Comparison of ENCODE assay signal across 16 cellular contexts in genomic region chr16:10876305-10876704, GRCh38. TPM values are rescaled to one million over a fixed set of nuclear protein-coding genes. Genes with fewer than 3 reads are reported as not detected.
DNase-seq lines count a peak whose midpoint lies in the region; ATAC-seq and TF ChIP-seq lines count a peak whose summit lies in the region.
"Had no signal": no experiment of that assay in that cellular context is flagged by ENCODE, and none has a peak within 500 bp of the region (broad histone marks: within the 10 kb centered on the region; RNA-seq: fewer than 3 reads in every experiment).

No MANE protein-coding gene starts in this region.

- H3K36me3 Mint-ChIP-seq in Calu3 (ENCODE audit: insufficient read depth, unreplicated experiment) (peaks cover 31% of the 10 kb centered on the region), IgD-negative memory B cell (peaks cover 14% of the 10 kb centered on the region)
- no peaks in the 10 kb centered on the region for H3K36me3 Mint-ChIP-seq in activated T-helper 1 cell treated with anti-CD3 and anti-CD28 coated beads, Interleukin-12 subunit alpha, Interleukin-12 subunit beta, Interleukin-2, Interleukin-4 antibody, amounts not matched to agents 30 ng/mL and 10 ng/mL and 1 ng/mL, durations not matched to agents 14 hours and 24 hours and 36 hours (ENCODE audit: low read depth)
- no peaks in the 10 kb centered on the region for H3K36me3 Mint-ChIP-seq in natural killer cell treated with Interleukin-12 subunit alpha and Interleukin-12 subunit beta and Interleukin-15 and Interleukin-18, amount 100 ng/mL, for 72 hours

- CTCF ChIA-PET in Calu3 (lab: Charles Lee): no interaction called here

- peak overlapping the region; percentile 25 for H3K27ac Mint-ChIP-seq in Calu3 (ENCODE audit: unreplicated experiment)
- peak overlapping the region; percentile 45 to 94 (median 91) for H3K27ac Mint-ChIP-seq in IgD-negative memory B cell
- H3K27ac Mint-ChIP-seq in activated T-helper 1 cell treated with anti-CD3 and anti-CD28 coated beads, Interleukin-12 subunit alpha, Interleukin-12 subunit beta, Interleukin-2, Interleukin-4 antibody, amounts not matched to agents 30 ng/mL and 10 ng/mL and 1 ng/mL, durations not matched to agents 14 hours and 24 hours and 36 hours: peak overlapping the region; percentile 9
- H3K27ac Mint-ChIP-seq in natural killer cell treated with Interleukin-12 subunit alpha and Interleukin-12 subunit beta and Interleukin-15 and Interleukin-18, amount 100 ng/mL, for 72 hours: peak overlapping the region; percentile 26 to 81

- no peak overlapping the region for H3K27ac ChIP-seq in coronary artery
- H3K27ac ChIP-seq: suprapubic skin had no signal

- ATAC-seq in natural killer cell treated with Interleukin-12 subunit alpha and Interleukin-12 subunit beta and Interleukin-15 and Interleukin-18, amount 100 ng/mL, for 72 hours: peak in 1 of 2 donors; percentile 8
- ATAC-seq in HG02623 (IDR thresholded peaks at IDR 0.05; ENCODE audit: unreplicated experiment): no peak

- H3K4me3 ChIP-seq in coronary artery: no peak overlapping the region
- H3K4me3 ChIP-seq: HAP-1, suprapubic skin had no signal

- peaks cover 62% of the 10 kb centered on the region for H3K4me1 Mint-ChIP-seq in Calu3 (ENCODE audit: low read depth, unreplicated experiment)
- H3K4me1 Mint-ChIP-seq in IgD-negative memory B cell: peaks cover 37 to 48% (median 42%) of the 10 kb centered on the region in 3 donors
- H3K4me1 Mint-ChIP-seq in activated T-helper 1 cell treated with anti-CD3 and anti-CD28 coated beads, Interleukin-12 subunit alpha, Interleukin-12 subunit beta, Interleukin-2, Interleukin-4 antibody, amounts not matched to agents 30 ng/mL and 10 ng/mL and 1 ng/mL, durations not matched to agents 14 hours and 24 hours and 36 hours (ENCODE audit: low read depth): peaks cover 88% of the 10 kb centered on the region
- H3K4me1 Mint-ChIP-seq in natural killer cell treated with Interleukin-12 subunit alpha and Interleukin-12 subunit beta and Interleukin-15 and Interleukin-18, amount 100 ng/mL, for 72 hours (ENCODE audit: low read depth in 2 of 2): peaks cover 64 to 76% of the 10 kb centered on the region in 2 donors

- peak overlapping the region; percentile 96 for H3K4me3 Mint-ChIP-seq in Calu3 (ENCODE audit: low read depth, unreplicated experiment)
- H3K4me3 Mint-ChIP-seq in IgD-negative memory B cell: peak overlapping the region; percentile 90 to 100 (median 99)
- peak overlapping the region; percentile 86 for H3K4me3 Mint-ChIP-seq in activated T-helper 1 cell treated with anti-CD3 and anti-CD28 coated beads, Interleukin-12 subunit alpha, Interleukin-12 subunit beta, Interleukin-2, Interleukin-4 antibody, amounts not matched to agents 30 ng/mL and 10 ng/mL and 1 ng/mL, durations not matched to agents 14 hours and 24 hours and 36 hours
- peak overlapping the region; percentile 83 for H3K4me3 Mint-ChIP-seq in natural killer cell treated with Interleukin-12 subunit alpha and Interleukin-12 subunit beta and Interleukin-15 and Interleukin-18, amount 100 ng/mL, for 72 hours
- H3K4me3 Mint-ChIP-seq: neural crest cell had no signal

- H3K27me3 Mint-ChIP-seq in Calu3 (ENCODE audit: unreplicated experiment): no peaks in the 10 kb centered on the region
- H3K27me3 Mint-ChIP-seq in IgD-negative memory B cell: peaks cover 2% of the 10 kb centered on the region
- peaks cover 14% of the 10 kb centered on the region for H3K27me3 Mint-ChIP-seq in activated T-helper 1 cell treated with anti-CD3 and anti-CD28 coated beads, Interleukin-12 subunit alpha, Interleukin-12 subunit beta, Interleukin-2, Interleukin-4 antibody, amounts not matched to agents 30 ng/mL and 10 ng/mL and 1 ng/mL, durations not matched to agents 14 hours and 24 hours and 36 hours (ENCODE audit: insufficient read depth)
- H3K27me3 Mint-ChIP-seq in natural killer cell treated with Interleukin-12 subunit alpha and Interleukin-12 subunit beta and Interleukin-15 and Interleukin-18, amount 100 ng/mL, for 72 hours: peaks cover 0 to 8% of the 10 kb centered on the region in 2 donors

- no peaks in the 10 kb centered on the region for H3K9me3 Mint-ChIP-seq in Calu3 (ENCODE audit: low read depth, unreplicated experiment)
- no peaks in the 10 kb centered on the region for H3K9me3 Mint-ChIP-seq in IgD-negative memory B cell
- H3K9me3 Mint-ChIP-seq in activated T-helper 1 cell treated with anti-CD3 and anti-CD28 coated beads, Interleukin-12 subunit alpha, Interleukin-12 subunit beta, Interleukin-2, Interleukin-4 antibody, amounts not matched to agents 30 ng/mL and 10 ng/mL and 1 ng/mL, durations not matched to agents 14 hours and 24 hours and 36 hours: no peaks in the 10 kb centered on the region
- H3K9me3 Mint-ChIP-seq in natural killer cell treated with Interleukin-12 subunit alpha and Interleukin-12 subunit beta and Interleukin-15 and Interleukin-18, amount 100 ng/mL, for 72 hours: no peaks in the 10 kb centered on the region
- H3K9me3 Mint-ChIP-seq: neural crest cell had no signal

- TF ChIP-seq POLR2A in erythroblast (IDR thresholded peaks at IDR 0.05; ENCODE audit: low read length): no peak

- BruUV-seq in Calu3 (replicated peaks; lab: Mats Ljungman, UMichigan): no TSS peak

- intact Hi-C loops in Calu3 (cut with micrococcal nuclease; ENCODE audit: unreplicated experiment): loop anchor here (2.0 kb wide), 1 partner anchor 42 kb away; no protein-coding TSS in a partner anchor
- intact Hi-C loops in activated T-helper 1 cell treated with anti-CD3 and anti-CD28 coated beads, Interleukin-12 subunit alpha, Interleukin-12 subunit beta, Interleukin-2, Interleukin-4 antibody, amounts not matched to agents 30 ng/mL and 10 ng/mL and 1 ng/mL, durations not matched to agents 14 hours and 24 hours and 36 hours (cut with micrococcal nuclease): loop anchor here (1.0 to 10.0 kb wide), 6 partner anchors 39 to 908 kb away; partner anchors contain the start of gene SOCS1

- no peak for TF ChIP-seq CTCF in Calu3 (IDR thresholded peaks at IDR 0.05; ENCODE audit: unreplicated experiment)
- TF ChIP-seq CTCF in coronary artery (IDR thresholded peaks at IDR 0.05): no peak

- no peak for DNase-seq in Calu3
- no peak for DNase-seq in activated T-helper 1 cell treated with anti-CD3 and anti-CD28 coated beads, Interleukin-12 subunit alpha, Interleukin-12 subunit beta, Interleukin-2, Interleukin-4 antibody, amounts not matched to agents 30 ng/mL and 10 ng/mL and 1 ng/mL, durations not matched to agents 14 hours and 24 hours and 36 hours (ENCODE audit: low spot score)
- no peak for DNase-seq in natural killer cell treated with Interleukin-12 subunit alpha and Interleukin-12 subunit beta and Interleukin-15 and Interleukin-18, amount 100 ng/mL, for 72 hours (ENCODE audit: low spot score)
- no peak for DNase-seq in coronary artery (ENCODE audit: low spot score)
- DNase-seq in erythroblast (lab: John Stamatoyannopoulos, UW): no peak
- DNase-seq: dermis blood vessel endothelial cell, NCI-H2171, retina had no signal

RNA-seq across cellular contexts. Expression of gene CIITA, which starts 0.7 kb away (rescaled TPM):
- 16.3 and 22.4 TPM in 2 replicates for total RNA-seq in Calu3 (2022)
- 173 TPM for polyA plus RNA-seq in IgD-negative memory B cell
- total RNA-seq in activated T-helper 1 cell treated with anti-CD3 and anti-CD28 coated beads, Interleukin-12 subunit alpha, Interleukin-12 subunit beta, Interleukin-2, Interleukin-4 antibody, amounts not matched to agents 30 ng/mL and 10 ng/mL and 1 ng/mL, durations not matched to agents 14 hours and 24 hours and 36 hours: 12.0 and 13.0 TPM in 2 replicates
- 100 to 1,000 TPM in 1 of 2 donors, 10 to 100 TPM in 1; 13.3 to 104 TPM for total RNA-seq in natural killer cell treated with Interleukin-12 subunit alpha and Interleukin-12 subunit beta and Interleukin-15 and Interleukin-18, amount 100 ng/mL, for 72 hours
- total RNA-seq: neural crest cell had no signal
- polyA plus RNA-seq: BJ had no signal

RNA-seq across cellular contexts. Expression of gene TVP23A, which starts 57.7 kb away (rescaled TPM):
- 0.21 TPM in 1 of 2 replicates, not detected in the other for total RNA-seq in Calu3 (2022)
- 0.23 TPM for polyA plus RNA-seq in IgD-negative memory B cell
- not detected in 2 replicates for total RNA-seq in activated T-helper 1 cell treated with anti-CD3 and anti-CD28 coated beads, Interleukin-12 subunit alpha, Interleukin-12 subunit beta, Interleukin-2, Interleukin-4 antibody, amounts not matched to agents 30 ng/mL and 10 ng/mL and 1 ng/mL, durations not matched to agents 14 hours and 24 hours and 36 hours
- total RNA-seq in natural killer cell treated with Interleukin-12 subunit alpha and Interleukin-12 subunit beta and Interleukin-15 and Interleukin-18, amount 100 ng/mL, for 72 hours: under 1 TPM in 1 of 2 donors, not detected in 1; 0.50 TPM
- total RNA-seq: dermis blood vessel endothelial cell, esophagus mucosa, mammary epithelial cell had no signal
- polyA plus RNA-seq: BJ, mammary epithelial cell had no signal

Comparison
In these comparisons a context has a peak if more than half of its experiments do, and no peak if none do; other contexts are left out.
1. H3K27ac Mint-ChIP-seq: peak in every context shown above with its lines; median percentile 91 in IgD-negative memory B cell; 54 in natural killer cell treated with Interleukin-12 subunit alpha and Interleukin-12 subunit beta and Interleukin-15 and Interleukin-18, amount 100 ng/mL, for 72 hours; 25 in Calu3; 9 in activated T-helper 1 cell treated with anti-CD3 and anti-CD28 coated beads, Interleukin-12 subunit alpha, Interleukin-12 subunit beta, Interleukin-2, Interleukin-4 antibody, amounts not matched to agents 30 ng/mL and 10 ng/mL and 1 ng/mL, durations not matched to agents 14 hours and 24 hours and 36 hours.